ENCODE assay signal across 12 cellular contexts in the genomic region with DNA sequence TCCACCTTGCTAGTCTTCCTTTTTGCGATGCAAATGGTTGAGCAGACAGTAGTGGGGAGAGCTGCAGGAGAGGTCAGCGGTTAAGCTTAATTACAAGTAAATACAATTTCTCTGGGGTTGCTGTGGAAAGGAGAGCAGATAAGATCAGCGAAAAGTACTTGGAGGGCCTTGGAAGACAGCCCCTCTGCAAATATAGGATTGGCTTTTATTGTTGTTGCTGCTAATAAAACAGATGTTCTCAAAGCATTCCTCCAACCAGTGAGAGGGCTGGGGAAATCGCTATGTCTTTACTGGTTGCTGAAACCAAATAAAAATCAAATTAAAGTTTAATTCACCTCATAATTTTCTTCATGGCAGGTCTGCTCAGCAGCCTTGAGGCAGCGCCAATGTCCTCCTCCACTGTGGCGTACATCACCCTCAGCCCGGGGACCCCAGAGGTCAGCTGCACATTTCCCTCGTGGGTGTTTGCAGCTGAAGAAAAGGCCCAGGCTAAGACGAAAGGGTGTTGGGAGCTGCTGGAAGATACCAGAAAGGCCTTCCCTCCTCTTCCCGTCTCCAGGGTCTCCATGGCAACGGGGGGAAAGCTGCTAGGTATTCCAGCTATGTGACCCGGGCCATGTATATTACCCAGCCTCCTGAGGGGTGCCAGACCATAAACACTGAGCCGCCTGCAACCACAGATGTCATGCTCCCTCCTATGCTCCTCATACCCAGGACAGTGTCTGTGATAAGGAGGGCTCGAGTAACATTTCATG. TPM values are rescaled to one million over a fixed set of nuclear protein-coding genes. Genes with fewer than 3 reads are reported as not detected.
DNase-seq lines count a peak whose midpoint lies in the region; ATAC-seq and TF ChIP-seq lines count a peak whose summit lies in the region.
"Had no signal": no experiment of that assay in that cellular context is flagged by ENCODE, and none has a peak within 500 bp of the region (broad histone marks: within the 10 kb centered on the region; RNA-seq: fewer than 3 reads in every experiment).

No MANE protein-coding gene starts in this region.

- H3K9ac ChIP-seq in colonic mucosa (ENCODE audit: low read depth in 2 of 2, low read length in 2 of 2) (peak overlapping the region in 1 of 2 donors; percentile 42), mucosa of rectum (ENCODE audit: low read depth in 1 of 2, low read length in 2 of 2) (no peak overlapping the region)

- H3K27me3 ChIP-seq in colonic mucosa (no peaks in the 10 kb centered on the region), mucosa of rectum (ENCODE audit: control insufficient read depth in 2 of 2, insufficient read depth in 2 of 2, low read length in 2 of 2) (no peaks in the 10 kb centered on the region)

- POLR2A ChIA-PET in GM10248 (lab: Yijun Ruan, JAX) = no interaction called here

- no peak for TF ChIP-seq CTCF in LNCaP clone FGC (IDR thresholded peaks at IDR 0.05; ENCODE audit: control insufficient read depth, extremely low read depth, insufficient read depth)
- no peak for TF ChIP-seq CTCF in colonic mucosa (IDR thresholded peaks at IDR 0.05)
- no peak for TF ChIP-seq CTCF in GM10248 (IDR thresholded peaks at IDR 0.05; ENCODE audit: control extremely low read depth, extremely low read depth, low read depth, missing control alignments)

- no peaks in the 10 kb centered on the region for H3K9me3 ChIP-seq in colonic mucosa
- H3K9me3 ChIP-seq in mucosa of rectum (ENCODE audit: control insufficient read depth in 2 of 2, low read length in 2 of 2) = peaks cover 0 to 4% of the 10 kb centered on the region in 2 donors
- H3K9me3 ChIP-seq: thoracic aorta had no signal

- H3K36me3 ChIP-seq in colonic mucosa (no peaks in the 10 kb centered on the region), mucosa of rectum (ENCODE audit: control insufficient read depth in 2 of 2, insufficient read depth in 2 of 2, low read length in 2 of 2) (no peaks in the 10 kb centered on the region)
- H3K36me3 ChIP-seq: thoracic aorta had no signal

- CTCF ChIA-PET in GM10248 (lab: Yijun Ruan, JAX) = interaction anchor here (1.0 kb wide), 1 partner anchor 54 kb away, joined by 3 read pairs; no protein-coding TSS in a partner anchor

- peak overlapping the region; percentile 66 for H3K27ac ChIP-seq in colonic mucosa
- H3K27ac ChIP-seq in mucosa of rectum (ENCODE audit: low read depth in 2 of 2, low read length in 2 of 2) = peak overlapping the region; percentile 84 to 87
- H3K27ac ChIP-seq: thoracic aorta had no signal

- H3K4me3 ChIP-seq in LNCaP clone FGC (ENCODE audit: low read depth, low read length) (peak overlapping the region; percentile 22; the same call in 1 of the 2 replicates), colonic mucosa (no peak overlapping the region), mucosa of rectum (ENCODE audit: low read length in 2 of 2) (peak overlapping the region; percentile 4 to 37)
- H3K4me3 ChIP-seq: thoracic aorta had no signal

- DNase-seq in DMS 273 treated with DMSO at 0.1 percent for 48 hours (lab: John Stamatoyannopoulos, UW) = peak; percentile 82
- DNase-seq in LNCaP clone FGC (ENCODE audit: low read depth) = peak; percentile 96
- DNase-seq in colonic mucosa = peak; percentile 75
- no peak for DNase-seq in activated CD8-positive, alpha-beta memory T cell treated with anti-CD3 and anti-CD28 coated beads for 24 hours
- DNase-seq in GM10248 (ENCODE audit: extremely low spot score) = no peak
- DNase-seq: AML-193, posterior cingulate gyrus, SHP77 treated with DMSO at 0.1 percent for 48 hours had no signal

- intact Hi-C loops in colonic mucosa (cut with DNase I) = no loop called here

- no peak for ATAC-seq in GM19035 (IDR thresholded peaks at IDR 0.05; ENCODE audit: unreplicated experiment)
- ATAC-seq in HG03045 (IDR thresholded peaks at IDR 0.05; ENCODE audit: unreplicated experiment) = no peak

- H3K4me1 ChIP-seq in colonic mucosa (peaks cover 6% of the 10 kb centered on the region), mucosa of rectum (ENCODE audit: control insufficient read depth in 2 of 2, insufficient read depth in 2 of 2, low read length in 2 of 2) (peaks cover 19 to 38% of the 10 kb centered on the region in 2 donors)

RNA-seq across cellular contexts. Expression of a gene that starts 54.6 kb away (rescaled TPM):
- total RNA-seq in colonic mucosa = 10 to 100 TPM; 16.4 to 24.4 TPM

Comparison
In these comparisons a context has a peak if more than half of its experiments do, and no peak if none do; other contexts are left out.
1. DNase-seq: peak in DMS 273 treated with DMSO at 0.1 percent for 48 hours (single experiment), LNCaP clone FGC (single experiment) and colonic mucosa (single experiment); none in activated CD8-positive, alpha-beta memory T cell treated with anti-CD3 and anti-CD28 coated beads for 24 hours (single experiment) and GM10248 (single experiment).